14 cellular contexts compared by ENCODE assay signal in the genomic region with DNA sequence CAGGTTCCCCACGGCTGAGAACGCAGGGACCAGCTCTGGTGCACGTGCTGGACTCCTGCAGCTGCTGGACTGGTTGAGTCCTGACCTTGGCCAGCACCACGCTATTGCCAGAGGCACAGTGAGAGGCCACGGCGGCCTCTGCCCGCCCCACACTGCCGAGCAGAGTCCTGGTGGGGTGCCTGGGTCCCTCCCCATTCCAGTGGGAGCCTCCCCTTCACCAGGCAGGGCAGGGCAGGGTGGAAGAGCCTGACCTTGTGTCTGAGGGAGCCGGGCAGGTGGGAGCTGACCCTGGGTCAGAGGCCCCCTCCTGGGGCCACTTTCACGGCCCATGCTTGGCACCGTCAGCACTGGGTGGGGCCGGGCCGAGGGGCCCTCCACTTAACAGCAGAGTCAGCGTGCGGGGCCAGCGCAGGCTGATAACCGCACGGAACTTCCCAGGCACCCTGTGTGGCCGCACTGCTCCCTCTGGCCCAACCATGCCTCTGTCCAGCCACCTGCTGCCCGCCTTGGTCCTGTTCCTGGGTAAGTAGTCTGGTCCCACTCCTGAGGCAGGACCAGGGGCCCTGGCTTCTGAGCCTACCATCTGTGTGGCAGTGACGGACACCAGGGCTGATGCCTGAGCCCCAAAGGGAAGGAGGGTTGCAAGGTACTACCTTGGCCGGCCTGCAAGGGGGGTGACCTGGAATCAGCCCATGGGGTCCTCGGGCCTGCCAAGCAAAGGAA. TPM values are rescaled to one million over a fixed set of nuclear protein-coding genes. Genes with fewer than 3 reads are reported as not detected.
DNase-seq lines count a peak whose midpoint lies in the region; ATAC-seq and TF ChIP-seq lines count a peak whose summit lies in the region.
"Had no signal": no experiment of that assay in that cellular context is flagged by ENCODE, and none has a peak within 500 bp of the region (broad histone marks: within the 10 kb centered on the region; RNA-seq: fewer than 3 reads in every experiment).

A gene (plus strand): TSS at position 406 of the 723 bp plus-strand sequence. CDS start 71 bp downstream, at position 477.

- peak within 1 kb of the TSS; percentile 24 for H3K4me3 Mint-ChIP-seq in mesothelial cell of epicardium

- H3K36me3 ChIP-seq in body of pancreas (replicated peaks in 1 of 2; ENCODE audit: insufficient read depth in 1 of 2, low read depth in 2 of 2): no peaks in the 10 kb centered on the region

- no peak for DNase-seq in activated naive CD4-positive, alpha-beta T cell treated with anti-CD3 and anti-CD28 coated beads, Interleukin-2, amount 50 U/mL, for 72 hours (ENCODE audit: low spot score in 2 of 2)
- DNase-seq in activated naive CD4-positive, alpha-beta T cell (lab: John Stamatoyannopoulos, UW): no peak
- DNase-seq in body of pancreas (peak; percentile 68 to 86 (median 82)), mesothelial cell of epicardium (ENCODE audit: low spot score in 2 of 2, unreplicated experiment in 2 of 2) (no peak), ureter (ENCODE audit: low spot score) (no peak), mesenteric fat pad (ENCODE audit: low spot score) (no peak)
- DNase-seq in effector CD8-positive, alpha-beta T cell (lab: John Stamatoyannopoulos, UW): no peak
- DNase-seq: DND-41, NCI-H2107, T-cell, trophoblast cell had no signal

- TF ChIP-seq CTCF in body of pancreas (IDR thresholded peaks at IDR 0.05) (no peak), mesothelial cell of epicardium (IDR thresholded peaks at IDR 0.05; ENCODE audit: unreplicated experiment) (no peak)

- WGBS in body of pancreas, 2 donors: 42 to 80% methylated on average over 2 to 21 of the region's 23 CpGs

- peaks cover 45% of the 10 kb centered on the region for H3K4me1 ChIP-seq in body of pancreas

- intact Hi-C loops in body of pancreas (cut with DNase I): loop anchor here (10.0 kb wide), 1 partner anchor 93 kb away; a partner anchor contains a TSS

- H3K9me3 ChIP-seq in body of pancreas: no peaks in the 10 kb centered on the region

- no peak for ATAC-seq in activated naive CD4-positive, alpha-beta T cell treated with anti-CD3 and anti-CD28 coated beads, Interleukin-2, amount 50 U/mL, for 72 hours
- ATAC-seq in body of pancreas (no peak), GM18861 (IDR thresholded peaks at IDR 0.05; ENCODE audit: unreplicated experiment) (no peak)
- ATAC-seq: T-cell had no signal

- peak within 1 kb of the TSS; percentile 30 to 55 for H3K27ac Mint-ChIP-seq in activated naive CD4-positive, alpha-beta T cell treated with anti-CD3 and anti-CD28 coated beads, Interleukin-2, amount 50 U/mL, for 72 hours
- no peak within 1 kb of the TSS for H3K27ac Mint-ChIP-seq in mesothelial cell of epicardium
- H3K27ac Mint-ChIP-seq: T-cell had no signal

- H3K27ac ChIP-seq in body of pancreas: peak within 1 kb of the TSS; percentile 9 to 66 (median 64)
- H3K27ac ChIP-seq: hepatocyte, KMS-11 had no signal

- TF ChIP-seq POLR2A in body of pancreas (IDR thresholded peaks at IDR 0.05): no peak

- H3K27me3 ChIP-seq in body of pancreas: no peaks in the 10 kb centered on the region
- H3K27me3 ChIP-seq: hepatocyte had no signal

- peaks cover 8 to 23% of the 10 kb centered on the region in 2 donors for H3K36me3 Mint-ChIP-seq in activated naive CD4-positive, alpha-beta T cell treated with anti-CD3 and anti-CD28 coated beads, Interleukin-2, amount 50 U/mL, for 72 hours
- H3K36me3 Mint-ChIP-seq in mesothelial cell of epicardium: no peaks in the 10 kb centered on the region
- H3K36me3 Mint-ChIP-seq: T-cell had no signal

- no peak within 1 kb of the TSS for H3K4me3 ChIP-seq in body of pancreas
- H3K4me3 ChIP-seq: hepatocyte had no signal

- peaks cover 5% of the 10 kb centered on the region for H3K4me1 Mint-ChIP-seq in mesothelial cell of epicardium

- H3K9me3 Mint-ChIP-seq in activated naive CD4-positive, alpha-beta T cell treated with anti-CD3 and anti-CD28 coated beads, Interleukin-2, amount 50 U/mL, for 72 hours: no peaks in the 10 kb centered on the region
- H3K9me3 Mint-ChIP-seq in mesothelial cell of epicardium: no peaks in the 10 kb centered on the region
- H3K9me3 Mint-ChIP-seq: T-cell had no signal

- peaks cover 5% of the 10 kb centered on the region for H3K27me3 Mint-ChIP-seq in mesothelial cell of epicardium (ENCODE audit: low read depth)

RNA-seq across cellular contexts. Expression of the gene that starts here (rescaled TPM):
- total RNA-seq in activated naive CD4-positive, alpha-beta T cell treated with anti-CD3 and anti-CD28 coated beads, Interleukin-2, amount 50 U/mL, for 72 hours: 10 to 100 TPM; 17.7 to 21.5 TPM
- total RNA-seq in body of pancreas (10 to 100 TPM in 1 of 2 donors, 1 to 10 TPM in 1; 6.5 to 25.7 TPM), mesothelial cell of epicardium (20.1 to 22.6 TPM (median 20.3 TPM) in 3 replicates), ureter (10.7 TPM), mesenteric fat pad (1.6 TPM)

Comparison
In these comparisons a context has a peak if more than half of its experiments do, and no peak if none do; other contexts are left out.
1. DNase-seq: peak in body of pancreas (4 of 4); none in activated naive CD4-positive, alpha-beta T cell treated with anti-CD3 and anti-CD28 coated beads, Interleukin-2, amount 50 U/mL, for 72 hours (0 of 2), activated naive CD4-positive, alpha-beta T cell (0 of 4), mesothelial cell of epicardium (0 of 2), ureter (single experiment), mesenteric fat pad (single experiment) and effector CD8-positive, alpha-beta T cell (single experiment).